Comparison of ENCODE assay signal across 33 cellular contexts in the genomic region with DNA sequence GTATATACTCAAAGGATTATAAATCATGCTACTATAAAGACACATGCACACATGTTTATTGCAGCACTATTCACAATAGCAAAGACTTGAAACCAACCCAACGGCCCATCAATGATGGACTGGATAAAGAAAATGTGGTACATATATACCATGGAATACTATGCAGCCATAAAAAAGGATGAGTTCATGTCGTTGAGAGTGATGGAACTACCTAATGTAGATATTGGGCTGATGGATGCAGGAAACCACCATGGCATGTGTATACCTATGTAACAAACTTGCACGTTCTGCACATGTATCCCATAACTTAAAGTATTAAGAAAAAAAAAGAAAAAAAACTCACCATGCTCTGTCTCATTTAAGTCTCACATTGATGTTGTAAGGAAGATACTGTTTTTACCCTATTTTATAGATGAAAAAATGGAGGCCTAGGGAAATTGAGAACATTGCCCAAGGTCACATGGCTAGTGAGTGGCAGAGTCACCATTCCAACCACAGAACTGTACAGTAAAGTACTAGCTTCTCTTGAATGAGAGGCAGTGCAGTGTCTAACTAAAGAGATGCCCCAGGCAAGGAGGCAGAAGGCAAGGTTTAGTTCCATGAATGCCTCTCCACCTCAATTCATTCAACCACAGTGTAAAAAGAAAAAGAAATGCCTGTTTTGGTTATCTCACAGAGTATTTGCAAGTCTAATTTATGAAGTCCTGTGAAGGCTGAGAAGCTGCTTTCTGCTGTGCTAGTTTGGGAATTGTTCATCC.
DNase-seq lines count a peak whose midpoint lies in the region; ATAC-seq, FAIRE-seq and TF ChIP-seq lines count a peak whose summit lies in the region.
"Had no signal": no experiment of that assay in that cellular context is flagged by ENCODE, and none has a peak within 500 bp of the region (broad histone marks: within the 10 kb centered on the region; RNA-seq: fewer than 3 reads in every experiment).

No MANE protein-coding gene starts in this region.

- H3K9me3 Mint-ChIP-seq in natural killer cell, result peaks cover 2 to 3% of the 10 kb centered on the region in 2 donors
- H3K9me3 Mint-ChIP-seq in natural killer cell treated with Interleukin-12 subunit alpha and Interleukin-12 subunit beta and Interleukin-15 and Interleukin-18, amount 100 ng/mL, for 72 hours, result peaks cover 4% of the 10 kb centered on the region
- H3K9me3 Mint-ChIP-seq: activated CD4-positive, alpha-beta memory T cell treated with anti-CD3 and anti-CD28 coated beads, Interleukin-2, amount 10 ng/mL, durations not matched to agents 7 days and 5 days had no signal

- peak in 1 of 3 donors; percentile 25 for ATAC-seq in natural killer cell
- ATAC-seq in natural killer cell treated with Interleukin-12 subunit alpha and Interleukin-12 subunit beta and Interleukin-15 and Interleukin-18, amount 100 ng/mL, for 72 hours, result no peak
- ATAC-seq in GM18520 (IDR thresholded peaks at IDR 0.05; ENCODE audit: unreplicated experiment), result no peak
- ATAC-seq: activated CD4-positive, CD25-positive, alpha-beta regulatory T cell treated with anti-CD3 and anti-CD28 coated beads, Interleukin-2, amount 50 U/mL, for 24 hours; foreskin keratinocyte; left lobe of liver had no signal

- H3K4me3 ChIP-seq in PC-9, result no peak overlapping the region
- H3K4me3 ChIP-seq in mesenchymal stem cell (ENCODE audit: insufficient read depth in 1 of 2, low read depth in 1 of 2, low read length in 2 of 2), result no peak overlapping the region
- H3K4me3 ChIP-seq: ascending aorta; BLaER1 treated with 17β-estradiol and CSF1 and Interleukin-3, amounts not matched to agents 10 nM and 100 nM; esophagus muscularis mucosa; upper lobe of left lung had no signal

- H3K27me3 ChIP-seq in PC-9 (ENCODE audit: insufficient read depth, low read depth) (no peaks in the 10 kb centered on the region), mesenchymal stem cell (ENCODE audit: control insufficient read depth in 1 of 2, insufficient read depth in 1 of 2, low read length in 2 of 2) (no peaks in the 10 kb centered on the region)
- H3K27me3 ChIP-seq: ascending aorta; BLaER1 treated with 17β-estradiol and CSF1 and Interleukin-3, amounts not matched to agents 10 nM and 100 nM; esophagus muscularis mucosa; foreskin keratinocyte; upper lobe of left lung had no signal

- no peaks in the 10 kb centered on the region for H3K79me2 ChIP-seq in PC-9 (ENCODE audit: low read depth)

- DNase-seq in natural killer cell (no peak), PC-9 (no peak), mesenchymal stem cell (no peak), GM12892 (ENCODE audit: insufficient read length) (no peak), HTR-8/SVneo (ENCODE audit: insufficient read length, low spot score) (no peak), NCI-H2029 (lab: John Stamatoyannopoulos, UW) (no peak)
- DNase-seq in natural killer cell treated with Interleukin-12 subunit alpha and Interleukin-12 subunit beta and Interleukin-15 and Interleukin-18, amount 100 ng/mL, for 72 hours (ENCODE audit: low spot score), result no peak
- DNase-seq: activated CD4-positive, alpha-beta memory T cell treated with anti-CD3 and anti-CD28 coated beads, Interleukin-2, amount 10 ng/mL, durations not matched to agents 7 days and 5 days; caudate nucleus; foreskin keratinocyte; hypothalamus; NCI-H1092; NCI-H1694 treated with DMSO at 0.1 percent for 48 hours; NCI-H2171 treated with DMSO at 0.1 percent for 48 hours; NCI-H524; NK-92 treated with Interleukin-12 subunit alpha and Interleukin-12 subunit beta, amount 100 ng/mL, for 24 hours; small intestine; stimulated activated CD4-positive, alpha-beta T cell treated with anti-CD3 and anti-CD28 coated beads, Interleukin-1b, Interleukin-23, amount 100 ng/mL, for 48 hours; stimulated activated CD8-positive, alpha-beta memory T cell treated with anti-CD3 and anti-CD28 coated beads, Interleukin-4, amount 100 ng/mL, for 48 hours; substantia nigra; T-helper 1 cell; upper lobe of left lung had no signal

- H3K79me1 ChIP-seq in mesenchymal stem cell (replicated peaks; ENCODE audit: low read length, poor library complexity, severe bottlenecking), result no peaks in the 10 kb centered on the region

- no peak overlapping the region; the same call in 1 of the 2 replicates for H2AFZ ChIP-seq in PC-9
- H2AFZ ChIP-seq in mesenchymal stem cell (ENCODE audit: low read depth, low read length), result no peak overlapping the region

- H3K27me3 Mint-ChIP-seq in natural killer cell (ENCODE audit: low read depth in 2 of 2), result no peaks in the 10 kb centered on the region
- no peaks in the 10 kb centered on the region for H3K27me3 Mint-ChIP-seq in natural killer cell treated with Interleukin-12 subunit alpha and Interleukin-12 subunit beta and Interleukin-15 and Interleukin-18, amount 100 ng/mL, for 72 hours
- H3K27me3 Mint-ChIP-seq: activated CD4-positive, alpha-beta memory T cell treated with anti-CD3 and anti-CD28 coated beads, Interleukin-2, amount 10 ng/mL, durations not matched to agents 7 days and 5 days; dendritic cell treated with granulocyte-macrophage colony-stimulating factor and Interleukin-4, amounts not matched to agents 40 ng/mL and 50 ng/mL, for 4 days had no signal

- no peak for TF ChIP-seq POLR2A in GM12892 (IDR thresholded peaks at IDR 0.05; ENCODE audit: low read depth, low read length)

- no peak overlapping the region for H2BK15ac ChIP-seq in mesenchymal stem cell (ENCODE audit: low read depth, poor library complexity, severe bottlenecking)

- H4K8ac ChIP-seq in mesenchymal stem cell (ENCODE audit: low read length), result no peak overlapping the region

- no peak overlapping the region for H3K14ac ChIP-seq in mesenchymal stem cell (ENCODE audit: low read length in 2 of 2)

- no peak overlapping the region for H4K91ac ChIP-seq in mesenchymal stem cell (ENCODE audit: low read length)

- H4K20me1 ChIP-seq in PC-9 (ENCODE audit: insufficient read depth), result no peaks in the 10 kb centered on the region
- H4K20me1 ChIP-seq: BLaER1 treated with 17β-estradiol and CSF1 and Interleukin-3, amounts not matched to agents 10 nM and 100 nM had no signal

- intact Hi-C loops in natural killer cell (cut with micrococcal nuclease) (no loop called here), PC-9 (cut with micrococcal nuclease; ENCODE audit: unreplicated experiment) (no loop called here)

- H3K4me1 ChIP-seq in PC-9 (replicated peaks; ENCODE audit: insufficient read depth) (peaks cover 19% of the 10 kb centered on the region), mesenchymal stem cell (ENCODE audit: control insufficient read depth, insufficient read depth, low read depth, low read length) (peaks cover 2% of the 10 kb centered on the region)
- H3K4me1 ChIP-seq: ascending aorta; BLaER1 treated with 17β-estradiol and CSF1 and Interleukin-3, amounts not matched to agents 10 nM and 100 nM; esophagus muscularis mucosa; foreskin keratinocyte had no signal

- H3K4ac ChIP-seq in mesenchymal stem cell (ENCODE audit: low read depth in 1 of 2, low read length in 2 of 2), result no peak overlapping the region

- no peak overlapping the region for H2BK5ac ChIP-seq in mesenchymal stem cell (ENCODE audit: low read depth, low read length, poor library complexity, severe bottlenecking)

- H3K18ac ChIP-seq in mesenchymal stem cell (ENCODE audit: low read depth in 1 of 2, low read length in 2 of 2), result no peak overlapping the region

- H3F3A ChIP-seq in PC-9 (ENCODE audit: insufficient read depth, low read depth), result peaks cover 19% of the 10 kb centered on the region; the same call in 1 of the 2 replicates

- H3K36me3 ChIP-seq in PC-9 (ENCODE audit: low read depth) (no peaks in the 10 kb centered on the region), mesenchymal stem cell (ENCODE audit: control insufficient read depth in 1 of 2, insufficient read depth in 2 of 2, low read depth in 1 of 2, low read length in 2 of 2) (peaks cover 0 to 10% of the 10 kb centered on the region in 2 experiments)

- H3K27ac Mint-ChIP-seq in natural killer cell, result peak overlapping the region; percentile 87
- peak overlapping the region in 1 of 2 donors; percentile 72 for H3K27ac Mint-ChIP-seq in natural killer cell treated with Interleukin-12 subunit alpha and Interleukin-12 subunit beta and Interleukin-15 and Interleukin-18, amount 100 ng/mL, for 72 hours
- H3K27ac Mint-ChIP-seq: activated naive CD4-positive, alpha-beta T cell treated with anti-CD3 and anti-CD28 coated beads, Interleukin-2, amount 50 U/mL, for 72 hours; activated T-helper 2 cell treated with anti-CD3 and anti-CD28 coated beads, Interferon-gamma antibody, Interleukin-2, Interleukin-4, amounts not matched to agents 10 μg/mL and 5 μg/mL and 100 μg/mL, durations not matched to agents 14 hours and 24 hours and 36 hours; dendritic cell treated with granulocyte-macrophage colony-stimulating factor and Interleukin-4, amounts not matched to agents 40 ng/mL and 50 ng/mL, for 4 days had no signal

- no peak overlapping the region for H3K23ac ChIP-seq in mesenchymal stem cell (ENCODE audit: low read length in 2 of 2)

- no CpG with 5 or more reads among the region's 3 CpGs for WGBS in mesenchymal stem cell

- CTCF ChIA-PET in PC-9 (lab: Charles Lee), result interaction anchor here (1.0 kb wide), 1 partner anchor 281 kb away, joined by 4 read pairs; no protein-coding TSS in a partner anchor

- no peaks in the 10 kb centered on the region for H3K9me2 ChIP-seq in PC-9 (ENCODE audit: insufficient read depth)

- TF ChIP-seq CTCF in natural killer cell (IDR thresholded peaks at IDR 0.05), result no peak
- TF ChIP-seq CTCF in PC-9 (conservative IDR thresholded peaks at IDR 0.05), result no peak

- peak overlapping the region; percentile 62 for H3K4me2 ChIP-seq in PC-9
- H3K4me2 ChIP-seq in mesenchymal stem cell (ENCODE audit: low read length, poor library complexity, severe bottlenecking), result no peak overlapping the region
- H3K4me2 ChIP-seq: BLaER1 treated with 17β-estradiol and CSF1 and Interleukin-3, amounts not matched to agents 10 nM and 100 nM had no signal

- H3K4me3 Mint-ChIP-seq in natural killer cell, result peak overlapping the region; percentile 63
- H3K4me3 Mint-ChIP-seq in natural killer cell treated with Interleukin-12 subunit alpha and Interleukin-12 subunit beta and Interleukin-15 and Interleukin-18, amount 100 ng/mL, for 72 hours, result no peak overlapping the region
- H3K4me3 Mint-ChIP-seq: activated CD4-positive, alpha-beta memory T cell treated with anti-CD3 and anti-CD28 coated beads, Interleukin-2, amount 10 ng/mL, durations not matched to agents 7 days and 5 days; dendritic cell treated with granulocyte-macrophage colony-stimulating factor and Interleukin-4, amounts not matched to agents 40 ng/mL and 50 ng/mL, for 4 days had no signal

- H3K9me3 ChIP-seq in PC-9 (ENCODE audit: insufficient read depth, low read depth) (peaks cover 6% of the 10 kb centered on the region; the same call in 1 of the 2 replicates), mesenchymal stem cell (ENCODE audit: control insufficient read depth, low read length) (no peaks in the 10 kb centered on the region)
- H3K9me3 ChIP-seq: ascending aorta, esophagus muscularis mucosa, upper lobe of left lung had no signal

- peaks cover 19 to 32% of the 10 kb centered on the region in 2 donors for H3K4me1 Mint-ChIP-seq in natural killer cell
- peaks cover 10 to 19% of the 10 kb centered on the region in 2 donors for H3K4me1 Mint-ChIP-seq in natural killer cell treated with Interleukin-12 subunit alpha and Interleukin-12 subunit beta and Interleukin-15 and Interleukin-18, amount 100 ng/mL, for 72 hours (ENCODE audit: low read depth in 2 of 2)

- no peak overlapping the region for H2BK12ac ChIP-seq in mesenchymal stem cell (ENCODE audit: low read length in 2 of 2)

- no TSS peak for BruUV-seq in PC-9 (replicated peaks; lab: Mats Ljungman, UMichigan)

- H2AK5ac ChIP-seq in mesenchymal stem cell (ENCODE audit: low read length, severe bottlenecking), result peak overlapping the region; percentile 54

- no peak for FAIRE-seq in GM12892 (lab: Jason Lieb, UNC)
- FAIRE-seq in HTR-8/SVneo (lab: Jason Lieb, UNC), result no peak
- FAIRE-seq: D721Med, RCC 7860, small intestine had no signal

- no peak overlapping the region for H2BK120ac ChIP-seq in mesenchymal stem cell (ENCODE audit: low read depth, low read length)

- peaks cover 33% of the 10 kb centered on the region for H3K36me3 Mint-ChIP-seq in natural killer cell
- peaks cover 30% of the 10 kb centered on the region for H3K36me3 Mint-ChIP-seq in natural killer cell treated with Interleukin-12 subunit alpha and Interleukin-12 subunit beta and Interleukin-15 and Interleukin-18, amount 100 ng/mL, for 72 hours

- no peak overlapping the region for H3K9ac ChIP-seq in mesenchymal stem cell (ENCODE audit: low read length)
- H3K9ac ChIP-seq: BLaER1 treated with 17β-estradiol and CSF1 and Interleukin-3, amounts not matched to agents 10 nM and 100 nM had no signal

- H3K27ac ChIP-seq in PC-9, result peak overlapping the region; percentile 63
- H3K27ac ChIP-seq in mesenchymal stem cell (ENCODE audit: low read length, poor library complexity, severe bottlenecking), result no peak overlapping the region
- H3K27ac ChIP-seq: ascending aorta; BLaER1 treated with 17β-estradiol and CSF1 and Interleukin-3, amounts not matched to agents 10 nM and 100 nM; foreskin keratinocyte had no signal

- POLR2A ChIA-PET in PC-9 (lab: Charles Lee; ENCODE audit: unreplicated experiment), result interaction anchor here (0.5 to 0.7 kb wide), 2 partner anchors 635 to 1116 kb away, joined by 4 to 7 read pairs; no protein-coding TSS in a partner anchor
